18 cellular contexts compared by ENCODE assay signal in the genomic region with DNA sequence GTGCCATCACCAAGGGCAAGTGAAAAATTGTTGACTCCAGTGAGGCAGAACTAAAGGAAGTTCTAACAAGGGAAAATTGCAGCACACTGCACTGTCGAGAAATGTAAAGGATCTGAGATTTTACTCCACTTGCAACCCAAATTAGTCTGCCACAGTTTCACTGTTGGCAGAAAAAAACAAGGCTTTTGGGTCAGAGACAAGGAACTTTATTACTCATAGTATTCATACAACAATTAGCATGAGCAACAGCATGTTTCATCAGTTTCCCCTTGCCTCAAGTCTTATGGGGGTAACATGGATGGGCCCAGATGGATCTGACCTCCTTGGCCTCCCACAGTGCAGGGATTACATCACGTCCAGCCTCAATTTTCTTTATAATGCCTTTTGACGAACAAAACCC.
A peak's percentile ranks its signal among the peaks of the same experiment; 100 is the strongest.
DNase-seq lines count a peak whose midpoint lies in the region; ATAC-seq, FAIRE-seq and TF ChIP-seq lines count a peak whose summit lies in the region.
"Had no signal": no experiment of that assay in that cellular context is flagged by ENCODE, and none has a peak within 500 bp of the region (broad histone marks: within the 10 kb centered on the region; RNA-seq: fewer than 3 reads in every experiment).

No MANE protein-coding gene starts in this region.

- peak; percentile 47 for DNase-seq in AG20443 (ENCODE audit: low spot score)
- peak; percentile 12 for DNase-seq in RKO (ENCODE audit: low spot score)
- no peak for DNase-seq in chondrocyte (ENCODE audit: low spot score)
- peak; percentile 30 for DNase-seq in fibroblast of the conjunctiva (ENCODE audit: low read depth)
- DNase-seq in HuH-7 (ENCODE audit: low spot score) = no peak
- no peak for DNase-seq in NOMO-1 (lab: John Stamatoyannopoulos, UW; ENCODE audit: unreplicated experiment in 2 of 2)
- no peak for DNase-seq in kidney
- DNase-seq: Calu3; CD4-positive, alpha-beta T cell; DMS79; H9; MG63; NCI-H2029 treated with DMSO at 0.1 percent for 48 hours; NCI-H510A treated with DMSO at 0.1 percent for 48 hours had no signal

- no peaks in the 10 kb centered on the region for H3K4me1 ChIP-seq in kidney (ENCODE audit: control insufficient read depth in 1 of 2, insufficient read depth in 1 of 2, low read depth in 1 of 2, low read length in 2 of 2)
- H3K4me1 ChIP-seq: A549 had no signal

- intact Hi-C loops in kidney (cut with DNase I) = no loop called here

- no peaks in the 10 kb centered on the region for H3K36me3 Mint-ChIP-seq in chondrocyte (ENCODE audit: low read depth)

- H3K4me3 Mint-ChIP-seq in chondrocyte (ENCODE audit: unreplicated experiment) = no peak overlapping the region
- H3K4me3 Mint-ChIP-seq: B cell; CD4-positive, alpha-beta T cell; H9 had no signal

- no peaks in the 10 kb centered on the region for H3K9me3 Mint-ChIP-seq in chondrocyte (ENCODE audit: low read depth)
- H3K9me3 Mint-ChIP-seq: CD4-positive, alpha-beta T cell; H9 had no signal

- H3K4me1 Mint-ChIP-seq in chondrocyte (ENCODE audit: low read depth) = no peaks in the 10 kb centered on the region
- H3K4me1 Mint-ChIP-seq: B cell, H9 had no signal

- peak overlapping the region; percentile 53 for H3K27ac Mint-ChIP-seq in chondrocyte (ENCODE audit: unreplicated experiment)
- H3K27ac Mint-ChIP-seq: B cell; CD4-positive, alpha-beta T cell; H9 had no signal

- FAIRE-seq in kidney (lab: Jason Lieb, UNC) = no peak
- FAIRE-seq: A549, RCC 7860 had no signal

- no peak for ATAC-seq in GM19023 (IDR thresholded peaks at IDR 0.05; ENCODE audit: unreplicated experiment)
- ATAC-seq: A549 had no signal

- H3K36me3 ChIP-seq in kidney (ENCODE audit: control insufficient read depth in 1 of 2, insufficient read depth in 2 of 2, low read length in 2 of 2) = peaks cover 4 to 5% of the 10 kb centered on the region in 2 donors
- H3K36me3 ChIP-seq: MG63 had no signal

- TF ChIP-seq CTCF in chondrocyte (IDR thresholded peaks at IDR 0.05) (no peak), kidney (IDR thresholded peaks at IDR 0.05; ENCODE audit: borderline replicate concordance, extremely low read depth, insufficient read depth) (no peak)

- no peaks in the 10 kb centered on the region for H3K27me3 Mint-ChIP-seq in chondrocyte (ENCODE audit: low read depth)
- H3K27me3 Mint-ChIP-seq: B cell; CD4-positive, alpha-beta T cell had no signal

- no peaks in the 10 kb centered on the region for H3K9me3 ChIP-seq in kidney (ENCODE audit: control insufficient read depth in 1 of 2, low read length in 2 of 2)
- H3K9me3 ChIP-seq: A549, MG63 had no signal

- H3K27ac ChIP-seq in kidney (ENCODE audit: low read depth in 2 of 2, low read length in 2 of 2) = no peak overlapping the region
- H3K27ac ChIP-seq: A549 had no signal

- H3K4me3 ChIP-seq in kidney (ENCODE audit: low read length in 2 of 2) = no peak overlapping the region
- H3K4me3 ChIP-seq: A549, MG63 had no signal

- no peak overlapping the region for H3K9ac ChIP-seq in kidney (ENCODE audit: low read length in 2 of 2)

Comparison
In these comparisons a context has a peak if more than half of its experiments do, and no peak if none do; other contexts are left out.
1. DNase-seq: peak in AG20443 (single experiment), RKO (single experiment) and fibroblast of the conjunctiva (single experiment); none in chondrocyte (single experiment), HuH-7 (single experiment), NOMO-1 (0 of 2) and kidney (single experiment).